Comparison of ENCODE assay signal across 8 cellular contexts in the genomic region with DNA sequence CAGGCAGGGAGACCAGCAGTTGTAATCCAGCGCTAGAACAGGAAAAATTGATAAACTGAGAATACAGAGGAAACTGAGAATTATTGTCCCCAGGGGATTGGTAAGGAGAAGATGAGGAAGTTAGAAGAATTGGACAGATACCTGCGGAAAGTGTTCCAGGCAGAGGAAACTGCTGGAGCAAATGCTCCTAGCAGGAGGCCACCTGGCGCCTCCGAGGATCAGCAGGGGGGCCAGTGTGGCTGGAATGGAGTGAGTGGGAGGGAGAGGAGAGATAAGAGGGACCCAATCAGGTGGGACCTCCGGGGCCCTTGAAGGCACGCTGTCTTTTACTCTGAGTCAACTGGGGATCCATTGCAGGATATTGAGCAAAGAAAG. TPM values are rescaled to one million over a fixed set of nuclear protein-coding genes. Genes with fewer than 3 reads are reported as not detected.
DNase-seq lines count a peak whose midpoint lies in the region; ATAC-seq lines count a peak whose summit lies in the region.

No MANE protein-coding gene starts in this region.

- peak; percentile 68 for DNase-seq in activated effector memory CD4-positive, alpha-beta T cell treated with anti-CD3 and anti-CD28 coated beads, Interleukin-2, amount 50 U/mL, for 16 hours
- DNase-seq in activated effector memory CD4-positive, alpha-beta T cell treated with Interleukin-2 at 50 U/mL for 16 hours: no peak
- no peak for DNase-seq in activated T-helper 1 cell treated with anti-CD3 and anti-CD28 coated beads, Interleukin-12 subunit alpha, Interleukin-12 subunit beta, Interleukin-2, Interleukin-4 antibody, amounts not matched to agents 30 ng/mL and 10 ng/mL and 1 ng/mL, durations not matched to agents 14 hours and 24 hours and 36 hours (ENCODE audit: low spot score)
- no peak for DNase-seq in stimulated activated CD4-positive, alpha-beta T cell treated with anti-CD3 and anti-CD28 coated beads, Interleukin-2, amount 100 ng/mL, for 24 hours
- DNase-seq in activated CD8-positive, alpha-beta memory T cell treated with anti-CD3 and anti-CD28 coated beads, Interleukin-2, amount 50 U/mL, for 4 hours: no peak

- H3K27ac ChIP-seq in iPS-20b (ENCODE audit: low read length): no peak overlapping the region
- peak overlapping the region; percentile 99 for H3K27ac ChIP-seq in subcutaneous abdominal adipose tissue (ENCODE audit: low read depth, low read length)

- H3K27me3 ChIP-seq in iPS-20b (ENCODE audit: insufficient read depth, low read length) (peaks cover 18% of the 10 kb centered on the region; the same call in 1 of the 2 replicates), subcutaneous abdominal adipose tissue (ENCODE audit: control insufficient read depth in 5 of 5, insufficient read depth in 4 of 5, low read length in 5 of 5) (no peaks in the 10 kb centered on the region)

- no peak for ATAC-seq in HG03039 (IDR thresholded peaks at IDR 0.05; ENCODE audit: unreplicated experiment)

- H3K4me1 Mint-ChIP-seq in activated T-helper 1 cell treated with anti-CD3 and anti-CD28 coated beads, Interleukin-12 subunit alpha, Interleukin-12 subunit beta, Interleukin-2, Interleukin-4 antibody, amounts not matched to agents 30 ng/mL and 10 ng/mL and 1 ng/mL, durations not matched to agents 14 hours and 24 hours and 36 hours (ENCODE audit: low read depth): peaks cover 51% of the 10 kb centered on the region

- intact Hi-C loops in activated T-helper 1 cell treated with anti-CD3 and anti-CD28 coated beads, Interleukin-12 subunit alpha, Interleukin-12 subunit beta, Interleukin-2, Interleukin-4 antibody, amounts not matched to agents 30 ng/mL and 10 ng/mL and 1 ng/mL, durations not matched to agents 14 hours and 24 hours and 36 hours (cut with micrococcal nuclease): no loop called here

- no peaks in the 10 kb centered on the region for H3K9me3 ChIP-seq in iPS-20b (ENCODE audit: insufficient read depth, low read depth, low read length)
- no peaks in the 10 kb centered on the region for H3K9me3 ChIP-seq in subcutaneous abdominal adipose tissue (ENCODE audit: control insufficient read depth in 5 of 5, low read length in 5 of 5)

- peaks cover 12% of the 10 kb centered on the region for H3K36me3 Mint-ChIP-seq in activated T-helper 1 cell treated with anti-CD3 and anti-CD28 coated beads, Interleukin-12 subunit alpha, Interleukin-12 subunit beta, Interleukin-2, Interleukin-4 antibody, amounts not matched to agents 30 ng/mL and 10 ng/mL and 1 ng/mL, durations not matched to agents 14 hours and 24 hours and 36 hours (ENCODE audit: low read depth)

- 0 out of 2 replicates have a peak, but pooled peaks cover 5% of the 10 kb centered on the region for H3K36me3 ChIP-seq in iPS-20b (ENCODE audit: insufficient read depth, low read depth, low read length)
- H3K36me3 ChIP-seq in subcutaneous abdominal adipose tissue (ENCODE audit: control insufficient read depth in 5 of 5, insufficient read depth in 5 of 5, low read length in 5 of 5): peaks cover 0 to 3% (median 0%) of the 10 kb centered on the region in 5 donors

- H3K4me3 ChIP-seq in iPS-20b (ENCODE audit: low read length) (peak overlapping the region; percentile 87), subcutaneous abdominal adipose tissue (ENCODE audit: low read depth in 1 of 5, low read length in 5 of 5) (peak overlapping the region; percentile 82 to 96 (median 91))

- H3K4me1 ChIP-seq in iPS-20b (ENCODE audit: insufficient read depth, low read length) (peaks cover 11% of the 10 kb centered on the region; the same call in 1 of the 2 replicates), subcutaneous abdominal adipose tissue (ENCODE audit: control insufficient read depth in 5 of 5, insufficient read depth in 5 of 5, low read length in 5 of 5) (peaks cover 6 to 64% (median 61%) of the 10 kb centered on the region in 5 donors)

- no peaks in the 10 kb centered on the region for H3K9me3 Mint-ChIP-seq in activated T-helper 1 cell treated with anti-CD3 and anti-CD28 coated beads, Interleukin-12 subunit alpha, Interleukin-12 subunit beta, Interleukin-2, Interleukin-4 antibody, amounts not matched to agents 30 ng/mL and 10 ng/mL and 1 ng/mL, durations not matched to agents 14 hours and 24 hours and 36 hours

- H3K4me3 Mint-ChIP-seq in activated T-helper 1 cell treated with anti-CD3 and anti-CD28 coated beads, Interleukin-12 subunit alpha, Interleukin-12 subunit beta, Interleukin-2, Interleukin-4 antibody, amounts not matched to agents 30 ng/mL and 10 ng/mL and 1 ng/mL, durations not matched to agents 14 hours and 24 hours and 36 hours: peak overlapping the region; percentile 94

- H3K9ac ChIP-seq in iPS-20b (ENCODE audit: low read depth, low read length): peak overlapping the region; percentile 81; the same call in 1 of the 2 replicates
- H3K9ac ChIP-seq in subcutaneous abdominal adipose tissue (ENCODE audit: low read length in 5 of 5): peak overlapping the region; percentile 82 to 91 (median 88)

- peaks cover 2% of the 10 kb centered on the region for H3K27me3 Mint-ChIP-seq in activated T-helper 1 cell treated with anti-CD3 and anti-CD28 coated beads, Interleukin-12 subunit alpha, Interleukin-12 subunit beta, Interleukin-2, Interleukin-4 antibody, amounts not matched to agents 30 ng/mL and 10 ng/mL and 1 ng/mL, durations not matched to agents 14 hours and 24 hours and 36 hours (ENCODE audit: insufficient read depth)

- peak overlapping the region; percentile 36 for H3K27ac Mint-ChIP-seq in activated T-helper 1 cell treated with anti-CD3 and anti-CD28 coated beads, Interleukin-12 subunit alpha, Interleukin-12 subunit beta, Interleukin-2, Interleukin-4 antibody, amounts not matched to agents 30 ng/mL and 10 ng/mL and 1 ng/mL, durations not matched to agents 14 hours and 24 hours and 36 hours

RNA-seq across cellular contexts. Expression of gene ANXA6, which starts 0.7 kb away (rescaled TPM):
- total RNA-seq in activated T-helper 1 cell treated with anti-CD3 and anti-CD28 coated beads, Interleukin-12 subunit alpha, Interleukin-12 subunit beta, Interleukin-2, Interleukin-4 antibody, amounts not matched to agents 30 ng/mL and 10 ng/mL and 1 ng/mL, durations not matched to agents 14 hours and 24 hours and 36 hours: 286 and 301 TPM in 2 replicates
